11 cellular contexts compared by ENCODE assay signal in the genomic region with DNA sequence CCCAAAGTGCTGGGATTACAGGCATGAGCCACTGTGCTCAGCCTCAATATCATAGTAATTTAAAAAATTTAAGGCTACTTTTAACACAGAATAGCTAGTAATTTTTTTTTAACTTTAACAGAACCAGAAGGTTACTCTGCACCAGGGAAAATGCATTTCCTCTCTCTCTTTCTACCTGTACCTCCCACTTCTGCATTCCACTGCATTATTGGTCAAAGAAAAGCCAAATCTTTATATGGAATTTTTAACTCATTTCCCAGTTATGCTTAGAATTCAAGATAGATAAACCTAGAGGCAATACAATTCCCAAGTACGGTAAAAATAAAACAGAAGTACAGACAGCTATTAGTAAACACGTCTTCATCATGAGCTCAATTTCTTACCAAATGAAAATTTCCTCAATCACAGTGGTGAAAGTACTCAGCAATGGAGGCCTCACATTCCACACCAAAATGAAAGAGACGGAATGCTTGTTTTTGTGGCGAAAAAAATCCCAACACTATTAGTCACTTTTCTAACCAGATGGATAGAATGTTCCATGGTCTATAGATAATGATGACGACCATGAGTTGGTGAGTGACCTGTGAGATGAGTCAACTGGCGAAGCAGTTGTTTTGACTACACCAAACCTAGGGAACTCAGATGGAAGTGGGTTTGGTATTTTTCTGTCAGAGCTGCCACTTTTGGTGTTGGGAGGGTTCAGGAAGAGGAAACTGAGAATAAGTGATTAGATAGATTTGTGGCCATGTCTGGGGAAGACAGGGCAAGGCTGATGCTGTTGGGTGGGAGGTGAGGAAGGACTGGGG.
A peak's percentile ranks its signal among the peaks of the same experiment; 100 is the strongest.
DNase-seq lines count a peak whose midpoint lies in the region; ATAC-seq and TF ChIP-seq lines count a peak whose summit lies in the region.
"Had no signal": no experiment of that assay in that cellular context is flagged by ENCODE, and none has a peak within 500 bp of the region (broad histone marks: within the 10 kb centered on the region; RNA-seq: fewer than 3 reads in every experiment).

No MANE protein-coding gene starts in this region.

- H3K4me3 Mint-ChIP-seq in osteocyte (ENCODE audit: unreplicated experiment), result peak overlapping the region; percentile 30
- no peak overlapping the region for H3K4me3 Mint-ChIP-seq in effector memory CD8-positive, alpha-beta T cell
- H3K4me3 Mint-ChIP-seq: activated naive CD8-positive, alpha-beta T cell treated with anti-CD3 and anti-CD28 coated beads for 36 hours had no signal

- no peaks in the 10 kb centered on the region for H3K27me3 Mint-ChIP-seq in osteocyte (ENCODE audit: unreplicated experiment)
- H3K27me3 Mint-ChIP-seq in effector memory CD8-positive, alpha-beta T cell, result no peaks in the 10 kb centered on the region
- H3K27me3 Mint-ChIP-seq: activated naive CD8-positive, alpha-beta T cell treated with anti-CD3 and anti-CD28 coated beads for 36 hours had no signal

- no peaks in the 10 kb centered on the region for H3K36me3 ChIP-seq in testis (ENCODE audit: low read depth, missing control alignments)

- H3K36me3 Mint-ChIP-seq in osteocyte (ENCODE audit: unreplicated experiment), result no peaks in the 10 kb centered on the region
- no peaks in the 10 kb centered on the region for H3K36me3 Mint-ChIP-seq in effector memory CD8-positive, alpha-beta T cell (ENCODE audit: insufficient read depth)
- H3K36me3 Mint-ChIP-seq: activated naive CD8-positive, alpha-beta T cell treated with anti-CD3 and anti-CD28 coated beads for 36 hours had no signal

- H3K9me3 ChIP-seq in testis, result no peaks in the 10 kb centered on the region

- no peaks in the 10 kb centered on the region for H3K9me3 Mint-ChIP-seq in osteocyte (ENCODE audit: unreplicated experiment)
- H3K9me3 Mint-ChIP-seq in effector memory CD8-positive, alpha-beta T cell, result no peaks in the 10 kb centered on the region
- H3K9me3 Mint-ChIP-seq: activated naive CD8-positive, alpha-beta T cell treated with anti-CD3 and anti-CD28 coated beads for 36 hours had no signal

- 84 to 90% methylated on average over 6 of the region's 6 CpGs for WGBS in testis, 2 donors

- no peak overlapping the region for H3K27ac ChIP-seq in testis

- H3K27ac Mint-ChIP-seq in osteocyte (ENCODE audit: unreplicated experiment), result peak overlapping the region; percentile 95
- H3K27ac Mint-ChIP-seq in effector memory CD8-positive, alpha-beta T cell, result no peak overlapping the region
- H3K27ac Mint-ChIP-seq: activated naive CD8-positive, alpha-beta T cell treated with anti-CD3 and anti-CD28 coated beads for 36 hours had no signal

- H3K4me3 ChIP-seq in testis, result no peak overlapping the region

- no peaks in the 10 kb centered on the region for H3K27me3 ChIP-seq in testis

- no peak for ATAC-seq in left lobe of liver
- no peak for ATAC-seq in effector memory CD8-positive, alpha-beta T cell (replicated peaks)

- H3K4me1 ChIP-seq in testis, result no peaks in the 10 kb centered on the region

- DNase-seq in GM04503 (ENCODE audit: low read depth), result peak; percentile 99
- peak; percentile 82 for DNase-seq in NCI-H460 (ENCODE audit: extremely low read depth, low read depth)
- DNase-seq in dermis microvascular lymphatic vessel endothelial cell (ENCODE audit: low read depth in 2 of 2), result peak; percentile 83 to 93
- no peak for DNase-seq in osteocyte (ENCODE audit: extremely low spot score, unreplicated experiment)
- DNase-seq in testis, result no peak
- no peak for DNase-seq in activated effector memory CD4-positive, alpha-beta T cell treated with Interleukin-2 at 50 U/mL for 16 hours
- DNase-seq in left lobe of liver (ENCODE audit: low spot score), result no peak
- no peak for DNase-seq in effector memory CD8-positive, alpha-beta T cell
- DNase-seq: activated naive CD8-positive, alpha-beta T cell treated with anti-CD3 and anti-CD28 coated beads for 36 hours; stimulated activated CD4-positive, alpha-beta T cell treated with anti-CD3 and anti-CD28 coated beads, Interleukin-2, amount 100 ng/mL, for 48 hours; T-helper 1 cell had no signal

- TF ChIP-seq POLR2A in testis (IDR thresholded peaks at IDR 0.05), result no peak

- TF ChIP-seq CTCF in osteocyte (IDR thresholded peaks at IDR 0.05) (no peak), testis (IDR thresholded peaks at IDR 0.05) (no peak)

- intact Hi-C loops in testis (cut with DNase I; ENCODE audit: low total_unique reads), result no loop called here

- peaks cover 49% of the 10 kb centered on the region for H3K4me1 Mint-ChIP-seq in osteocyte (ENCODE audit: unreplicated experiment)
- peaks cover 0 to 2% of the 10 kb centered on the region in 2 donors for H3K4me1 Mint-ChIP-seq in effector memory CD8-positive, alpha-beta T cell (ENCODE audit: low read depth in 2 of 2)

Comparison
In these comparisons a context has a peak if more than half of its experiments do, and no peak if none do; other contexts are left out.
1. DNase-seq: peak in GM04503 (single experiment), NCI-H460 (single experiment) and dermis microvascular lymphatic vessel endothelial cell (2 of 2); none in osteocyte (single experiment), testis (single experiment), activated effector memory CD4-positive, alpha-beta T cell treated with Interleukin-2 at 50 U/mL for 16 hours (single experiment), left lobe of liver (single experiment) and effector memory CD8-positive, alpha-beta T cell (0 of 3).